In the genomic region with DNA sequence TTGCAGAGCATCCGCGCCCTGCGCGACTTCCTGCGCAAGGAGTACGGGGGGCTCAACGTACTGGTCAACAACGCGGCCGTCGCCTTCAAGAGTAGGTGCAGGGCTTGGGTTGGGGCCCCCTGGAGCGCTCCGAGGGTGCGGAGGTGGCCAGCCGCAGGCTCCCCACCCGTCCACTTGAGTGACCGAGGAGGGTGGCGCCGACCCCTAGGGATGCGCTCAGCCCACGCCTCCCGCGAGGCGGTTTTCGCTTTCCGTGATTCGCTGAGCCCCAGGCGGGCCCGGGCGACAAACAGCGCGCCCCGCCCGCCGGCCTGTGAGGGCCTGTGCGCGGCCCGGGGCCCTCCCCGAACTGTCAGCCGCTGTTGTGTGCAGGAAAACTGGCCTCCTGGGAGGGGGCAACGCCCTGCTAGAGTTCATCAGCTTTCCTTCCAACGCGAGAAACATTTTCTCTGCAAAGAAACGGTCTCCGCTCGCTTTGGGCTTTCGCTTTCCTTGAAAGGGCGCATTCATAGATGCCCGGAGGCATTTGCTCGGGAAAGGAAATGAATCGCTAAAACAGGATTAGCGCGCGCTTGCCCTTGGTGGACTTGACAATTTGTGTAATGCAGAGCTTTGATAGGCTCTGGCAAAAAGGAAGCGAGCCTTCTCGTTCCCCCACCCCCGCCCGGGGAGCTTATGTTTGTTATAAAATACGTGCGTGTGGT, we compare ENCODE assay signal across 1 cellular context.
TF ChIP-seq lines count a peak whose summit lies in the region.

No MANE protein-coding gene starts in this region.

TF ChIP-seq in GM12878, 131 proteins besides CTCF, POLR2A, EP300 and RAD21:
- TF ChIP-seq NR2C2 (IDR thresholded peaks at IDR 0.05; ENCODE audit: borderline replicate concordance, control insufficient read depth, insufficient read length, low read depth) (no peak), CREB1 (IDR thresholded peaks at IDR 0.05; ENCODE audit: low read depth) (peak; percentile 27; the same call in 1 of the 2 replicates), CREM (IDR thresholded peaks at IDR 0.05; ENCODE audit: low read depth) (0 out of 2 replicates have a peak, but pooled peaks have one; percentile 27), HDAC6 (IDR thresholded peaks at IDR 0.05; ENCODE audit: unreplicated experiment) (peak; percentile 67), EGR1 (IDR thresholded peaks at IDR 0.05; ENCODE audit: borderline replicate concordance in 1 of 2, low read depth in 2 of 2, low read length in 2 of 2) (peak in 1 of 2 experiments; percentile 36; a peak in 1 of 3 replicates), GATAD2B (conservative IDR thresholded peaks at IDR 0.05; ENCODE audit: low read depth) (0 out of 2 replicates have a peak, but pooled peaks have one; percentile 38), ZNF24 (IDR thresholded peaks at IDR 0.05) (no peak), KAT2A (conservative IDR thresholded peaks at IDR 0.05; ENCODE audit: control insufficient read depth, low read depth, low read length) (no peak)
- TF ChIP-seq, protein P1, sequence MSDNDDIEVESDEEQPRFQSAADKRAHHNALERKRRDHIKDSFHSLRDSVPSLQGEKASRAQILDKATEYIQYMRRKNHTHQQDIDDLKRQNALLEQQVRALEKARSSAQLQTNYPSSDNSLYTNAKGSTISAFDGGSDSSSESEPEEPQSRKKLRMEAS (IDR thresholded peaks at IDR 0.05; ENCODE audit: low read depth, low read length), result no peak
